25 cellular contexts compared by ENCODE assay signal in genomic region chr20:37417857-37418501, GRCh38.
A peak's percentile ranks its signal among the peaks of the same experiment; 100 is the strongest.
DNase-seq lines count a peak whose midpoint lies in the region; ATAC-seq, FAIRE-seq and TF ChIP-seq lines count a peak whose summit lies in the region.
"Had no signal": no experiment of that assay in that cellular context is flagged by ENCODE, and none has a peak within 500 bp of the region (broad histone marks: within the 10 kb centered on the region; RNA-seq: fewer than 3 reads in every experiment).

No MANE protein-coding gene starts in this region.

- H2AFZ ChIP-seq in endothelial cell of umbilical vein (ENCODE audit: low read depth, low read length) (no peak overlapping the region), osteoblast (ENCODE audit: low read length) (no peak overlapping the region)

- no peak for ATAC-seq in HG03045 (IDR thresholded peaks at IDR 0.05; ENCODE audit: unreplicated experiment)
- ATAC-seq: effector memory CD8-positive, alpha-beta T cell; pancreas; WTC11 had no signal

- no TSS peak for BruUV-seq in endothelial cell of umbilical vein (replicated peaks; lab: Mats Ljungman, UMichigan)

- no peak for FAIRE-seq in endothelial cell of umbilical vein (lab: Jason Lieb, UNC)
- FAIRE-seq: pancreas had no signal

- dilution Hi-C loops in endothelial cell of umbilical vein (cut with MboI; ENCODE audit: extremely low pct_ligation_motif_present, low sequenced_read_pairs) = no loop called here

- DNase-seq in GM06990 (ENCODE audit: extremely low read depth, insufficient read length) = no peak
- DNase-seq in NB4 (ENCODE audit: low read depth) = peak; percentile 49
- no peak for DNase-seq in endothelial cell of umbilical vein (ENCODE audit: low read depth, low spot score)
- DNase-seq in osteoblast (ENCODE audit: insufficient read length, low spot score, missing footprints) = peak; percentile 82
- DNase-seq in NCI-H128 (lab: John Stamatoyannopoulos, UW; ENCODE audit: unreplicated experiment) = no peak
- no peak for DNase-seq in SJCRH30
- DNase-seq: activated CD4-positive, alpha-beta memory T cell treated with anti-CD3 and anti-CD28 coated beads for 36 hours; activated naive CD4-positive, alpha-beta T cell treated with anti-CD3 and anti-CD28 coated beads, Interleukin-2, amount 50 U/mL, for 16 hours; activated T-cell treated with anti-CD3 and anti-CD28 coated beads, Interleukin-2, amount 50 U/mL, for 48 hours; BE2C; Caco-2; effector memory CD8-positive, alpha-beta T cell; hippocampal formation; islet precursor cell; NCI-H1092 treated with DMSO at 0.1 percent for 48 hours; NCI-H2107; NCI-H524 treated with DMSO at 0.1 percent for 48 hours; pancreas; sigmoid colon; stimulated activated naive CD4-positive, alpha-beta T cell; thyroid gland had no signal

- no peaks in the 10 kb centered on the region for H3K9me1 ChIP-seq in endothelial cell of umbilical vein (replicated peaks; ENCODE audit: control insufficient read depth, extremely low read depth, insufficient read depth, low read length)

- peaks cover 1% of the 10 kb centered on the region for H3K27me3 ChIP-seq in GM06990 (replicated peaks; ENCODE audit: control insufficient read depth, insufficient read depth, low read length)
- peaks cover 22 to 30% of the 10 kb centered on the region in 2 experiments for H3K27me3 ChIP-seq in endothelial cell of umbilical vein (ENCODE audit: control insufficient read depth in 2 of 2, insufficient read depth in 2 of 2, low read length in 2 of 2)
- peaks cover 69% of the 10 kb centered on the region for H3K27me3 ChIP-seq in osteoblast (ENCODE audit: insufficient read depth, low read length)
- peaks cover 45% of the 10 kb centered on the region for H3K27me3 ChIP-seq in SJCRH30
- H3K27me3 ChIP-seq: BE2C, pancreas, thyroid gland had no signal

- H3K4me1 ChIP-seq in endothelial cell of umbilical vein (ENCODE audit: control insufficient read depth, extremely low read depth, insufficient read depth, low read length) = no peaks in the 10 kb centered on the region
- H3K4me1 ChIP-seq in osteoblast (ENCODE audit: insufficient read depth, low read length) = no peaks in the 10 kb centered on the region
- H3K4me1 ChIP-seq in SJCRH30 = peaks cover 17% of the 10 kb centered on the region
- H3K4me1 ChIP-seq: BE2C, pancreas, sigmoid colon, thyroid gland had no signal

- H4K20me1 ChIP-seq in endothelial cell of umbilical vein (replicated peaks; ENCODE audit: control insufficient read depth, extremely low read depth, insufficient read depth, low read length) (no peaks in the 10 kb centered on the region), osteoblast (ENCODE audit: insufficient read depth, low read length) (no peaks in the 10 kb centered on the region)

- H3K4me3 ChIP-seq in GM06990 (replicated peaks; ENCODE audit: low read depth, low read length) (no peak overlapping the region), NB4 (ENCODE audit: low read depth, low read length) (no peak overlapping the region), endothelial cell of umbilical vein (replicated peaks in 1 of 3; ENCODE audit: insufficient read depth in 1 of 3, low read depth in 1 of 3, low read length in 3 of 3) (no peak overlapping the region), osteoblast (ENCODE audit: insufficient read depth, low read length) (no peak overlapping the region), SJCRH30 (no peak overlapping the region)
- H3K4me3 ChIP-seq: HAP-1, pancreas, sigmoid colon, SJSA1, thyroid gland had no signal

- POLR2A ChIA-PET in endothelial cell of umbilical vein (lab: Charles Lee) = no interaction called here

- no peak overlapping the region for H3K9ac ChIP-seq in endothelial cell of umbilical vein (replicated peaks; ENCODE audit: extremely low read depth, insufficient read depth, low read length)

- H3K9me3 ChIP-seq in endothelial cell of umbilical vein (replicated peaks; ENCODE audit: control insufficient read depth, insufficient read depth, low read length) = no peaks in the 10 kb centered on the region
- no peaks in the 10 kb centered on the region for H3K9me3 ChIP-seq in osteoblast (ENCODE audit: low read depth, low read length)
- H3K9me3 ChIP-seq in SJCRH30 (replicated peaks) = no peaks in the 10 kb centered on the region
- H3K9me3 ChIP-seq: BE2C, Caco-2, HAP-1, pancreas, sigmoid colon, SJSA1, thyroid gland had no signal

- CTCF ChIA-PET in endothelial cell of umbilical vein (lab: Charles Lee) = no interaction called here

- TF ChIP-seq POLR2A in NB4 (IDR thresholded peaks at IDR 0.05; ENCODE audit: extremely low read depth, insufficient read length) = no peak
- no peak for TF ChIP-seq POLR2A in endothelial cell of umbilical vein (IDR thresholded peaks at IDR 0.05; ENCODE audit: low read depth, low read length)

- H3K27ac ChIP-seq in endothelial cell of umbilical vein (ENCODE audit: insufficient read depth, low read depth, low read length) (no peak overlapping the region), osteoblast (ENCODE audit: low read depth, low read length) (no peak overlapping the region), SJCRH30 (no peak overlapping the region)
- H3K27ac ChIP-seq: pancreas, sigmoid colon, SJSA1, thyroid gland had no signal

- H3K79me2 ChIP-seq in endothelial cell of umbilical vein (ENCODE audit: control insufficient read depth, insufficient read depth, low read length) (no peaks in the 10 kb centered on the region), osteoblast (ENCODE audit: insufficient read depth, low read length) (no peaks in the 10 kb centered on the region)

- TF ChIP-seq CTCF in GM06990 (IDR thresholded peaks at IDR 0.05; ENCODE audit: insufficient read depth, low read length, poor library complexity, severe bottlenecking) = peak; percentile 11
- peak; percentile 34 for TF ChIP-seq CTCF in NB4 (IDR thresholded peaks at IDR 0.05; ENCODE audit: low read depth, low read length)
- TF ChIP-seq CTCF in endothelial cell of umbilical vein (IDR thresholded peaks at IDR 0.05; ENCODE audit: extremely low read depth in 1 of 2, insufficient read depth in 1 of 2, low read depth in 1 of 2, low read length in 2 of 2) = no peak
- TF ChIP-seq CTCF in osteoblast (IDR thresholded peaks at IDR 0.05; ENCODE audit: extremely low read depth, low read depth, low read length) = no peak

- intact Hi-C loops in endothelial cell of umbilical vein (cut with micrococcal nuclease) = no loop called here

- H3K36me3 ChIP-seq in GM06990 (ENCODE audit: control insufficient read depth, insufficient read depth, low read length) (no peaks in the 10 kb centered on the region), endothelial cell of umbilical vein (ENCODE audit: control insufficient read depth in 2 of 2, extremely low read depth in 1 of 2, insufficient read depth in 2 of 2, low read length in 2 of 2) (no peaks in the 10 kb centered on the region), osteoblast (ENCODE audit: insufficient read depth, low read length) (no peaks in the 10 kb centered on the region), SJCRH30 (no peaks in the 10 kb centered on the region)
- H3K36me3 ChIP-seq: BE2C, HAP-1, pancreas, sigmoid colon, SJSA1, thyroid gland had no signal

- H3K4me2 ChIP-seq in endothelial cell of umbilical vein (ENCODE audit: insufficient read depth, low read length) = no peak overlapping the region
- H3K4me2 ChIP-seq in osteoblast (ENCODE audit: insufficient read depth, low read length) = no peak overlapping the region

TF ChIP-seq in endothelial cell of umbilical vein, 7 proteins besides CTCF, POLR2A, EP300 and RAD21:
- TF ChIP-seq POLR2AphosphoS5 (IDR thresholded peaks at IDR 0.05; ENCODE audit: insufficient read depth, low read depth, low read length) (no peak), MAX (IDR thresholded peaks at IDR 0.05; ENCODE audit: insufficient read depth, insufficient read length) (peak; percentile 18)
TF ChIP-seq in endothelial cell of umbilical vein: peak in this region for 1.

Comparison
In these comparisons a context has a peak if more than half of its experiments do, and no peak if none do; other contexts are left out.
1. DNase-seq: peak in NB4 (single experiment) and osteoblast (single experiment); none in GM06990 (single experiment), endothelial cell of umbilical vein (single experiment), NCI-H128 (single experiment) and SJCRH30 (0 of 2).
2. CTCF ChIP-seq: peak in GM06990 (single experiment) and NB4 (single experiment); none in endothelial cell of umbilical vein (0 of 2) and osteoblast (single experiment).